Comparison of ENCODE assay signal across 2 cellular contexts in the genomic region with DNA sequence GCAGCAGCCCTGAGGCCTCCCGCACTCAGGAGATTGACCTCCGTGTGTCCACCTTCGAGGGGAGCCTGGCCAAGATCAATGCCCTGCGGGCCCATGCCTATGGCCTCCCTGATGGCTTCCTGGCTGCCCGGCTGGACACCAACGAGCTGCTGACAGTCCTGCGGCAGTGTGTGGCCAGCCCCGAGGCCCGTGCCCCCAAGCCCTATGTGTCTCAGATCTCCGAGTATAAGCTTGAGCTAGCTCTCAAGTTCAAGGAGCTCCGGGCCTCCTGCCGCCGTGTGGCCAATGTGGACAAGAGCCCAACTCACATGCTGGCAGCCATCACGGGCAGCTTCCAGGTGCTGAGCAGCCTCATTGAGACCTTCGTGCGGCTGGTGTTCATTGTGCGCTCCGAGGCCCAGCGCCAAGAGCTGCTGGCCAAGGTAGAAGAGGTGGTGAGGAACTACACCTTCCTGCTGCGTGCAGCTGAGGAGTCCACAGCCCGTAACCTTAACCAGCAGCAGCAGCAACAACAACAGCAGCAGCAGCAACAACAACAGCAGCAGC.
TF ChIP-seq lines count a peak whose summit lies in the region.

No MANE protein-coding gene starts in this region.

TF ChIP-seq in HepG2, 621 proteins besides CTCF, POLR2A, EP300 and RAD21:
- TF ChIP-seq POLR2AphosphoS2 (IDR thresholded peaks at IDR 0.05; ENCODE audit: low read depth, low read length): no peak
- TF ChIP-seq ZNF326 (CRISPR knock-in tag; IDR thresholded peaks at IDR 0.05; ENCODE audit: borderline replicate concordance): no peak
- TF ChIP-seq MED13 (CRISPR knock-in tag; IDR thresholded peaks at IDR 0.05): no peak
- no peak for TF ChIP-seq PCBP1 (IDR thresholded peaks at IDR 0.05; ENCODE audit: borderline replicate concordance, low read depth, low read length)
- TF ChIP-seq ZNF234 (CRISPR knock-in tag; conservative IDR thresholded peaks at IDR 0.05): no peak
- TF ChIP-seq GATAD2A (CRISPR knock-in tag; IDR thresholded peaks at IDR 0.05): no peak
- TF ChIP-seq, protein P1, sequence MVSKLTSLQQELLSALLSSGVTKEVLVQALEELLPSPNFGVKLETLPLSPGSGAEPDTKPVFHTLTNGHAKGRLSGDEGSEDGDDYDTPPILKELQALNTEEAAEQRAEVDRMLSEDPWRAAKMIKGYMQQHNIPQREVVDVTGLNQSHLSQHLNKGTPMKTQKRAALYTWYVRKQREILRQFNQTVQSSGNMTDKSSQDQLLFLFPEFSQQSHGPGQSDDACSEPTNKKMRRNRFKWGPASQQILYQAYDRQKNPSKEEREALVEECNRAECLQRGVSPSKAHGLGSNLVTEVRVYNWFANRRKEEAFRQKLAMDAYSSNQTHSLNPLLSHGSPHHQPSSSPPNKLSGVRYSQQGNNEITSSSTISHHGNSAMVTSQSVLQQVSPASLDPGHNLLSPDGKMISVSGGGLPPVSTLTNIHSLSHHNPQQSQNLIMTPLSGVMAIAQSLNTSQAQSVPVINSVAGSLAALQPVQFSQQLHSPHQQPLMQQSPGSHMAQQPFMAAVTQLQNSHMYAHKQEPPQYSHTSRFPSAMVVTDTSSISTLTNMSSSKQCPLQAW (CRISPR knock-in tag; IDR thresholded peaks at IDR 0.05): no peak
- TF ChIP-seq ZEB1 (IDR thresholded peaks at IDR 0.05; ENCODE audit: insufficient replicate concordance, low read depth): no peak
TF ChIP-seq in HepG2: peak in this region for 0.

TF ChIP-seq in K562, 482 proteins besides CTCF, POLR2A, EP300 and RAD21:
- TF ChIP-seq L3MBTL2 (IDR thresholded peaks at IDR 0.05): no peak
- TF ChIP-seq MCM5 (IDR thresholded peaks at IDR 0.05; ENCODE audit: low read depth): no peak
- TF ChIP-seq XRCC4 (IDR thresholded peaks at IDR 0.05; ENCODE audit: extremely low read depth, insufficient read depth, insufficient read length): no peak
- TF ChIP-seq, protein P2, sequence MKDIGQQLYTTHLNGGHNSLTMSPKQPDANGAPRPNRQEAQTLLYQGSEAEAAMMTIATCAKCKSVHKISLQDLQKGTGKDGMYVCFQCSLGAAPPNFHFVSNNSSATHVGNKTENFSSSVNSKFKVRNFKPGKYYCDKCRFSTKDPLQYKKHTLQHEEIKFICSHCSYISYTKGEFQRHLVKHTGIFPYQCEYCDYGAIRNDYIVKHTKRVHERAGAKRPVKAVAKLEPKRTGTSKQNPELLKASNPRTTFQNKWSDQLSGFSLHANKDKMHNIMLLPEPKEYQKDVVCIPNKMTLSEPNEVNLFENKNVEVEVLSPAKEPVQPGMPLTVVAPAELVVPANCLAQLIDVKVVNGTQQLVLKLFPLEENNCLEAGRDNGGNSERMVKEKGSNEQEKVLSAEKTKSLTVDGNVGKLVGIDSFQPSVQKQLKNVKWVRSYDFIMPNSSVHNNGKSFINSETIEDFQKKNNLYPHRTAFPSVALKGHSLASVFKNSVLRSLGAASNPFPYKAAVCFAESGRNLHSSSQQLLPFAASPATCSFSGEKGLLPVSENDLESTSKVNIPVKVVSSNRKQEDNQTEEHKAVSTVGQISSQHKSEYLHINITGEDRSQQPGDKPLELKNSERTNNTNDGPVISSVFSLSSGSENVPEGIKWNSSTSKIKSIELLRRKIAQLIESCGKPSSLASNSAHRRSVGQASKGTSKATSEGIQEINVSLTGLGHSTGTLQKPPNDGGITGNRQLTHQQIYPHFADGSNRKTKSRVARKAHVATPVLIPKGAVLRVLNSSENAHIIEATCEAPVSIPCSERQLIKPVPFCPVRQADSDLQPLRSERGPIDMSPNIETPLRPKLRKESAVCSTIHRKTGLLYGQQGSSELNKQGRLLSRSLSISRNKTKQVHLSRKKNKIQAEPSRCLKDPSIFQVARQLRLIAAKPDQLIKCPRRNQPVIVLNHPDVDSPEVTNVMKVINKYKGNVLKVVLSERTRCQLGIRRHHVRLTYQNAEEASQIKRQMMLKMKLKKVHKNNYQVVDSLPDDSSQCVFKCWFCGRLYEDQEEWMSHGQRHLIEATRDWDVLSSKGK (CRISPR knock-in tag; IDR thresholded peaks at IDR 0.05): no peak
- no peak for TF ChIP-seq POLR3A (IDR thresholded peaks at IDR 0.05; ENCODE audit: borderline replicate concordance, extremely low read depth, insufficient read depth, insufficient read length)
- TF ChIP-seq CBX1 (IDR thresholded peaks at IDR 0.05; ENCODE audit: low read depth): no peak
- no peak for TF ChIP-seq ZNF780A (CRISPR knock-in tag; IDR thresholded peaks at IDR 0.05)
- TF ChIP-seq, protein P3, sequence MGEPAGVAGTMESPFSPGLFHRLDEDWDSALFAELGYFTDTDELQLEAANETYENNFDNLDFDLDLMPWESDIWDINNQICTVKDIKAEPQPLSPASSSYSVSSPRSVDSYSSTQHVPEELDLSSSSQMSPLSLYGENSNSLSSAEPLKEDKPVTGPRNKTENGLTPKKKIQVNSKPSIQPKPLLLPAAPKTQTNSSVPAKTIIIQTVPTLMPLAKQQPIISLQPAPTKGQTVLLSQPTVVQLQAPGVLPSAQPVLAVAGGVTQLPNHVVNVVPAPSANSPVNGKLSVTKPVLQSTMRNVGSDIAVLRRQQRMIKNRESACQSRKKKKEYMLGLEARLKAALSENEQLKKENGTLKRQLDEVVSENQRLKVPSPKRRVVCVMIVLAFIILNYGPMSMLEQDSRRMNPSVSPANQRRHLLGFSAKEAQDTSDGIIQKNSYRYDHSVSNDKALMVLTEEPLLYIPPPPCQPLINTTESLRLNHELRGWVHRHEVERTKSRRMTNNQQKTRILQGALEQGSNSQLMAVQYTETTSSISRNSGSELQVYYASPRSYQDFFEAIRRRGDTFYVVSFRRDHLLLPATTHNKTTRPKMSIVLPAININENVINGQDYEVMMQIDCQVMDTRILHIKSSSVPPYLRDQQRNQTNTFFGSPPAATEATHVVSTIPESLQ (CRISPR knock-in tag; IDR thresholded peaks at IDR 0.05): no peak
- TF ChIP-seq SMAD4 (CRISPR knock-in tag; conservative IDR thresholded peaks at IDR 0.05): no peak
- no peak for TF ChIP-seq TBL1XR1 (IDR thresholded peaks at IDR 0.05; ENCODE audit: low read length in 2 of 2)
- no peak for TF ChIP-seq ZNF696 (CRISPR knock-in tag; conservative IDR thresholded peaks at IDR 0.05)
- no peak for TF ChIP-seq DNMT1 (IDR thresholded peaks at IDR 0.05)
- TF ChIP-seq RFX5 (IDR thresholded peaks at IDR 0.05; ENCODE audit: low read depth, low read length): no peak
